Comparison of ENCODE assay signal across 13 cellular contexts in genomic region chr12:125015680-125016310, GRCh38. TPM values are rescaled to one million over a fixed set of nuclear protein-coding genes. Genes with fewer than 3 reads are reported as not detected.
DNase-seq lines count a peak whose midpoint lies in the region; ATAC-seq, FAIRE-seq and TF ChIP-seq lines count a peak whose summit lies in the region.
"Had no signal": no experiment of that assay in that cellular context is flagged by ENCODE, and none has a peak within 500 bp of the region (broad histone marks: within the 10 kb centered on the region; RNA-seq: fewer than 3 reads in every experiment).

No MANE protein-coding gene starts in this region.

- TF ChIP-seq CTCF in D721Med (IDR thresholded peaks at IDR 0.05; ENCODE audit: insufficient read depth, missing control alignments) (no peak), astrocyte of the spinal cord (IDR thresholded peaks at IDR 0.05; ENCODE audit: low read depth, low read length) (no peak), neural crest cell (conservative IDR thresholded peaks at IDR 0.05) (no peak)

- no peak for ATAC-seq in GM21423 (IDR thresholded peaks at IDR 0.05; ENCODE audit: unreplicated experiment)
- ATAC-seq: activated CD8-positive, alpha-beta T cell treated with anti-CD3 and anti-CD28 coated beads for 36 hours had no signal

- H3K4me3 Mint-ChIP-seq in neural crest cell: no peak overlapping the region
- H3K4me3 Mint-ChIP-seq: activated CD8-positive, alpha-beta T cell treated with anti-CD3 and anti-CD28 coated beads for 36 hours had no signal

- H3K27ac Mint-ChIP-seq in neural crest cell (ENCODE audit: unreplicated experiment): peak overlapping the region; percentile 28
- H3K27ac Mint-ChIP-seq: activated CD8-positive, alpha-beta T cell treated with anti-CD3 and anti-CD28 coated beads for 36 hours had no signal

- in situ Hi-C loops in astrocyte of the spinal cord (cut with HindIII; ENCODE audit: low sequenced_read_pairs): no loop called here
- in situ Hi-C loops in G401 (cut with HindIII; ENCODE audit: low sequenced_read_pairs): no loop called here

- H3K9me3 Mint-ChIP-seq in neural crest cell: no peaks in the 10 kb centered on the region
- H3K9me3 Mint-ChIP-seq: activated CD8-positive, alpha-beta T cell treated with anti-CD3 and anti-CD28 coated beads for 36 hours had no signal

- peaks cover 5% of the 10 kb centered on the region for H3K4me1 Mint-ChIP-seq in neural crest cell

- DNase-seq in D721Med (ENCODE audit: insufficient read length, low spot score) (peak; percentile 57), NCI-H2081 (lab: John Stamatoyannopoulos, UW) (peak; percentile 75 to 91), astrocyte of the spinal cord (ENCODE audit: low read depth, low spot score) (peak; percentile 17), neural crest cell (ENCODE audit: low read depth, low spot score) (no peak), DMS 273 treated with DMSO at 0.1 percent for 48 hours (lab: John Stamatoyannopoulos, UW) (no peak), G401 (ENCODE audit: low spot score) (no peak), NCI-H2029 treated with DMSO at 0.1 percent for 48 hours (lab: John Stamatoyannopoulos, UW) (no peak)
- DNase-seq: activated CD8-positive, alpha-beta T cell treated with anti-CD3 and anti-CD28 coated beads for 36 hours; DND-41; foreskin fibroblast; KBM-7 had no signal

- no peaks in the 10 kb centered on the region for H3K27me3 Mint-ChIP-seq in neural crest cell (ENCODE audit: low read depth)
- H3K27me3 Mint-ChIP-seq: activated CD8-positive, alpha-beta T cell treated with anti-CD3 and anti-CD28 coated beads for 36 hours had no signal

- H3K4me3 ChIP-seq in astrocyte of the spinal cord (ENCODE audit: low read depth, low read length): no peak overlapping the region
- H3K4me3 ChIP-seq: HAP-1 had no signal

- no peak for FAIRE-seq in D721Med (lab: Jason Lieb, UNC)

- peaks cover 2% of the 10 kb centered on the region for H3K36me3 Mint-ChIP-seq in neural crest cell (ENCODE audit: low read depth)

RNA-seq across cellular contexts. Expression of gene BRI3BP, which starts 22.4 kb away (rescaled TPM):
- 18.6 and 19.0 TPM in 2 replicates for total RNA-seq in neural crest cell
- 8.4 and 11.8 TPM in 2 replicates for total RNA-seq in G401 (2014; rRNA removed; shearing (Covaris generic))

RNA-seq across cellular contexts. Expression of gene DHX37, which starts 26.9 kb away (rescaled TPM):
- total RNA-seq in neural crest cell: 24.9 and 25.5 TPM in 2 replicates
- 39.4 and 46.6 TPM in 2 replicates for total RNA-seq in G401 (2014; rRNA removed; shearing (Covaris generic))

RNA-seq across cellular contexts. Expression of gene AACS, which starts 49.4 kb away (rescaled TPM):
- 31.9 and 32.2 TPM in 2 replicates for total RNA-seq in neural crest cell
- 18.6 and 19.6 TPM in 2 replicates for total RNA-seq in G401 (2014; rRNA removed; shearing (Covaris generic))

Comparison
In these comparisons a context has a peak if more than half of its experiments do, and no peak if none do; other contexts are left out.
1. DNase-seq: peak in D721Med (single experiment), NCI-H2081 (2 of 2) and astrocyte of the spinal cord (single experiment); none in neural crest cell (single experiment), DMS 273 treated with DMSO at 0.1 percent for 48 hours (single experiment), G401 (single experiment) and NCI-H2029 treated with DMSO at 0.1 percent for 48 hours (single experiment).